8 cellular contexts compared by ENCODE assay signal in the genomic region with DNA sequence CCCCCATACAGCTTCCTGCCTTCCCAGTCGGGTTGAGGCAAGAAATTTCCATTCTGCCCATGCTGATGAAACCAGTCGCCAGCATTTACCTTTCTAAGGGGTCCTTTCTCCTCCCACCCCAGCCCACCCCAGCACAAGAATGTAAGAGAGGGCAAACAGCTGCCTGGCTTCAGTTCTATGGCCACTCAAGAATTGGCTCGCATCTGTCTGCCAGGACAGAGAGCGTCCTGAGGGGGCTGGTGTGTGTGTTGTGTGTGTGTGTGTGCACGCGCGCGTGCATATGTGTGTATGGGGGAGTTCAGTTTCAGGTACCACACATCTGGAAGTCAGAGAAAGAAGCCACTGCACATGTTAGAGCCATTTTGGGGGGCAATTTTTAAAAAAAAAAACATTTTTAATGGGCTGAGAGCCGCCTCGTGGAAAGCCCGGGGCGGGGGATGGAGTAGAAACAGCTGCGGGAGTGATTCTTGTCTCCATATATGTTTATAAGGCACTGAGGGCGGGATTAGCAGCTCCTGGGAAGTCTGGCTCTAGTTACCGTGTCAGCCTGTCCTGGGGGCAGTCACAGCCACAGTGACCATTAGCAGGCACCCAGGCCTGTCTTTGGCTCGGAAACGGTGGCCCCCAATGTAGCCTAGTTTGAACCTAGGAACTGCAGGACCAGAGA. TPM values are rescaled to one million over a fixed set of nuclear protein-coding genes. Genes with fewer than 3 reads are reported as not detected.
DNase-seq lines count a peak whose midpoint lies in the region; ATAC-seq and TF ChIP-seq lines count a peak whose summit lies in the region.

Gene WNT5B (plus strand): TSS at position 561 of the 667 bp plus-strand sequence. CDS start 2,124 bp downstream, outside the sequence.

- TF ChIP-seq EP300 in gastroesophageal sphincter (IDR thresholded peaks at IDR 0.05) = no peak

- H3K4me1 ChIP-seq in SJCRH30 = peaks cover 14% of the 10 kb centered on the region
- H3K4me1 ChIP-seq in gastroesophageal sphincter = peaks cover 0 to 68% (median 13%) of the 10 kb centered on the region in 3 donors

- 59 to 73% methylated on average over 10 to 13 of the region's 17 CpGs for WGBS in gastroesophageal sphincter (ENCODE audit: low coverage in 1 of 2), 2 donors

- intact Hi-C loops in sciatic nerve (cut with DNase I) = no loop called here

- H3K36me3 ChIP-seq in SJCRH30 (peaks cover 14% of the 10 kb centered on the region), gastroesophageal sphincter (peaks cover 0 to 6% of the 10 kb centered on the region in 2 donors)

- DNase-seq in SJCRH30 (peak; percentile 81 to 88), sciatic nerve (ENCODE audit: low spot score) (no peak), RPMI8226 (no peak)

- H3K27ac ChIP-seq in SJCRH30 (peak within 1 kb of the TSS; percentile 66), gastroesophageal sphincter (peak within 1 kb of the TSS; percentile 76 to 91 (median 88))

- TF ChIP-seq POLR2A in gastroesophageal sphincter (IDR thresholded peaks at IDR 0.05) = no peak

- H3K27me3 ChIP-seq in SJCRH30 (no peaks in the 10 kb centered on the region), gastroesophageal sphincter (no peaks in the 10 kb centered on the region)

- H3K4me3 ChIP-seq in GM08714 (ENCODE audit: low read length) (peak within 1 kb of the TSS; percentile 23; the same call in 1 of the 2 replicates), SJCRH30 (peak within 1 kb of the TSS; percentile 69), gastroesophageal sphincter (peak within 1 kb of the TSS; percentile 65 to 79)

- no peak for TF ChIP-seq CTCF in gastroesophageal sphincter (IDR thresholded peaks at IDR 0.05)

- no peak for ATAC-seq in gastroesophageal sphincter
- no peak for ATAC-seq in sciatic nerve
- ATAC-seq in HG02588 (IDR thresholded peaks at IDR 0.05; ENCODE audit: unreplicated experiment) = no peak
- ATAC-seq in HG02571 (IDR thresholded peaks at IDR 0.05; ENCODE audit: unreplicated experiment) = no peak
- no peak for ATAC-seq in HG03457 (IDR thresholded peaks at IDR 0.05; ENCODE audit: unreplicated experiment)

- H3K9me3 ChIP-seq in SJCRH30 (replicated peaks) = no peaks in the 10 kb centered on the region
- H3K9me3 ChIP-seq in gastroesophageal sphincter = no peaks in the 10 kb centered on the region

RNA-seq across cellular contexts. Expression of gene WNT5B, which starts in this region (rescaled TPM):
- 50.2 and 51.8 TPM in 2 replicates for total RNA-seq in SJCRH30 (2014; rRNA removed; shearing (Covaris generic))
- total RNA-seq in gastroesophageal sphincter (10 to 100 TPM in 3 of 4 donors, 1 to 10 TPM in 1; 9.4 to 76.5 (median 26.3) TPM), sciatic nerve (10.6 TPM)

Comparison
In these comparisons a context has a peak if more than half of its experiments do, and no peak if none do; other contexts are left out.
1. DNase-seq: peak in SJCRH30 (2 of 2); none in sciatic nerve (single experiment) and RPMI8226 (single experiment).
2. Peak in every context shown above with its lines, with median percentiles within 50 percentile points of each other: H3K4me3 ChIP-seq.